21 cellular contexts compared by ENCODE assay signal in the genomic region with DNA sequence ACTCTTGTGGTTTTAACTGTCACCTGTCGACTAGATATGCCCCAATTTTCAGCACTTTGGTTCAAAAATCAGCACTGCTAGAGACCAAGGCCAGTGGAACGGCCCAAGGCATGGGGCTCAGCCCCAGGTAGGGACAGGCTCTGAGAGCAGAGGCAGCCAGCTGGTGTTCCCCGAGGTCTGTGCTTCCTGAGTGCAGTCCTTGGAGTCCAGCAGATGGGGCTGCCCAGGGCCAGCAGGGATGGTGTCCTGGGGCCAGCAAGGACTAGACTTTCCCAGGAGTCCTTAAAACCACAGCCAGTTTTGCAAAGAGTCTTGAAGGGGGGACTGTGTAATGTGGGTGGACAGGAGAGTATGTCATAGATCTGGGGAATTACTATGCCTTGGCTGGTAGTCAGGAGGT. TPM values are rescaled to one million over a fixed set of nuclear protein-coding genes. Genes with fewer than 3 reads are reported as not detected.
A peak's percentile ranks its signal among the peaks of the same experiment; 100 is the strongest.
DNase-seq lines count a peak whose midpoint lies in the region; FAIRE-seq and TF ChIP-seq lines count a peak whose summit lies in the region.
"Had no signal": no experiment of that assay in that cellular context is flagged by ENCODE, and none has a peak within 500 bp of the region (broad histone marks: within the 10 kb centered on the region; RNA-seq: fewer than 3 reads in every experiment).

No MANE protein-coding gene starts in this region.

- DNase-seq in AG08395 (ENCODE audit: low spot score) (peak; percentile 24), AG10803 (ENCODE audit: low read depth) (peak; percentile 28), kidney (peak; percentile 10), DMS53 treated with DMSO at 0.1 percent for 48 hours (lab: John Stamatoyannopoulos, UW; ENCODE audit: unreplicated experiment) (no peak), 8988T (no peak), NCI-H1092 (lab: John Stamatoyannopoulos, UW) (no peak)
- DNase-seq: ACHN, AML-193, DMS53, KBM-7, NCI-H1105, NCI-H146, NCI-H2029 treated with DMSO at 0.1 percent for 48 hours, NCI-H345, NCI-H774, Peyer's patch, SJCRH30 had no signal

- no peaks in the 10 kb centered on the region for H3F3A ChIP-seq in Loucy (ENCODE audit: low read depth)

- H3K9me2 ChIP-seq in Loucy (replicated peaks; ENCODE audit: low read depth, low read length) = no peaks in the 10 kb centered on the region

- no peak for TF ChIP-seq CTCF in AG10803 (conservative IDR thresholded peaks at IDR 0.05; ENCODE audit: low read length)
- TF ChIP-seq CTCF in Loucy (conservative IDR thresholded peaks at IDR 0.05; ENCODE audit: low read length) = no peak
- TF ChIP-seq CTCF in kidney (IDR thresholded peaks at IDR 0.05; ENCODE audit: borderline replicate concordance, extremely low read depth, insufficient read depth) = no peak

- H3K4me2 ChIP-seq in Loucy (ENCODE audit: low read depth, low read length, poor library complexity, severe bottlenecking) = peak overlapping the region; percentile 52

- no peak overlapping the region for H3K27ac ChIP-seq in kidney (ENCODE audit: low read depth in 2 of 2, low read length in 2 of 2)
- H3K27ac ChIP-seq: Peyer's patch, SJCRH30 had no signal

- H3K79me2 ChIP-seq in Loucy (ENCODE audit: insufficient read depth, low read length) = no peaks in the 10 kb centered on the region

- H3K9me3 ChIP-seq in Loucy (ENCODE audit: insufficient read depth, low read depth, low read length) (no peaks in the 10 kb centered on the region), kidney (ENCODE audit: control insufficient read depth in 1 of 2, low read length in 2 of 2) (no peaks in the 10 kb centered on the region)
- H3K9me3 ChIP-seq: Peyer's patch had no signal

- no peak overlapping the region for H3K4me3 ChIP-seq in AG10803 (ENCODE audit: low read length)
- H3K4me3 ChIP-seq in Loucy (ENCODE audit: low read length, poor library complexity, severe bottlenecking) = peak overlapping the region; percentile 12
- no peak overlapping the region for H3K4me3 ChIP-seq in kidney (ENCODE audit: low read length in 2 of 2)
- H3K4me3 ChIP-seq: GM12878, Peyer's patch, SJCRH30 had no signal

- no peaks in the 10 kb centered on the region for H3K27me3 ChIP-seq in Loucy (ENCODE audit: insufficient read depth, low read length, poor library complexity, severe bottlenecking)
- H3K27me3 ChIP-seq: Peyer's patch, SJCRH30 had no signal

- no peak for FAIRE-seq in kidney (lab: Jason Lieb, UNC)
- FAIRE-seq: GM12878, H54 had no signal

- intact Hi-C loops in kidney (cut with DNase I) = no loop called here

- H2AFZ ChIP-seq in Loucy (ENCODE audit: low read length) = no peak overlapping the region

- H3K36me3 ChIP-seq in Loucy (ENCODE audit: insufficient read depth, low read length) (no peaks in the 10 kb centered on the region), kidney (ENCODE audit: control insufficient read depth in 1 of 2, insufficient read depth in 2 of 2, low read length in 2 of 2) (no peaks in the 10 kb centered on the region)
- H3K36me3 ChIP-seq: Peyer's patch, SJCRH30 had no signal

- H3K4me1 ChIP-seq in Loucy (ENCODE audit: insufficient read depth, low read length, poor library complexity, severe bottlenecking) (peaks cover 37% of the 10 kb centered on the region), kidney (ENCODE audit: control insufficient read depth in 1 of 2, insufficient read depth in 1 of 2, low read depth in 1 of 2, low read length in 2 of 2) (no peaks in the 10 kb centered on the region)
- H3K4me1 ChIP-seq: Peyer's patch, SJCRH30 had no signal

- H4K20me1 ChIP-seq in Loucy (ENCODE audit: insufficient read depth, low read length, poor library complexity, severe bottlenecking) = no peaks in the 10 kb centered on the region

- H3K9ac ChIP-seq in Loucy (ENCODE audit: low read depth, low read length, poor library complexity, severe bottlenecking) = no peak overlapping the region
- no peak overlapping the region for H3K9ac ChIP-seq in kidney (ENCODE audit: low read length in 2 of 2)

RNA-seq across cellular contexts. Expression of a gene that starts 56.3 kb away (rescaled TPM):
- 1.5 TPM for total RNA-seq in kidney
- 2.1 TPM for polyA plus RNA-seq in kidney (ENCODE audit: insufficient read depth, low read depth, low replicate concordance)
- total RNA-seq: OCI-LY7, Peyer's patch, SJCRH30 had no signal

Comparison
In these comparisons a context has a peak if more than half of its experiments do, and no peak if none do; other contexts are left out.
1. DNase-seq: peak in AG08395 (single experiment), AG10803 (single experiment) and kidney (single experiment); none in DMS53 treated with DMSO at 0.1 percent for 48 hours (single experiment), 8988T (single experiment) and NCI-H1092 (single experiment).